22 cellular contexts compared by ENCODE assay signal in genomic region chr10:10361486-10361885, GRCh38.
DNase-seq lines count a peak whose midpoint lies in the region; ATAC-seq and TF ChIP-seq lines count a peak whose summit lies in the region.
"Had no signal": no experiment of that assay in that cellular context is flagged by ENCODE, and none has a peak within 500 bp of the region (broad histone marks: within the 10 kb centered on the region; RNA-seq: fewer than 3 reads in every experiment).

No MANE protein-coding gene starts in this region.

- H3K4me1 ChIP-seq in GM23338 (ENCODE audit: insufficient read depth): peaks cover 24% of the 10 kb centered on the region
- peaks cover 2% of the 10 kb centered on the region; the same call in 1 of the 2 replicates for H3K4me1 ChIP-seq in iPS DF 6.9 (ENCODE audit: control insufficient read depth, insufficient read depth, low read length)
- peaks cover 2 to 11% of the 10 kb centered on the region in 2 donors for H3K4me1 ChIP-seq in neuronal stem cell (ENCODE audit: control insufficient read depth in 2 of 2, insufficient read depth in 1 of 2, low read depth in 1 of 2, low read length in 2 of 2)
- H3K4me1 ChIP-seq: SJSA1 had no signal

- H3K79me2 ChIP-seq in GM23338 (replicated peaks; ENCODE audit: insufficient read depth): no peaks in the 10 kb centered on the region

- DNase-seq in GM23338 (ENCODE audit: low spot score) (peak; percentile 75), WTC11 (ENCODE audit: low spot score) (peak; percentile 20), iPS DF 6.9 (ENCODE audit: low read depth, low spot score) (peak; percentile 27), neuronal stem cell (ENCODE audit: low spot score) (no peak), COLO668 (lab: John Stamatoyannopoulos, UW; ENCODE audit: unreplicated experiment) (no peak), T-helper 2 cell (no peak), SW 1271 (lab: John Stamatoyannopoulos, UW) (no peak)
- DNase-seq: AML-193; C1 segment of cervical spinal cord; Calu3; CD8-positive, alpha-beta T cell; DMS153; GF-D8; Kasumi-1; NCI-H1048; NCI-H1417 treated with DMSO at 0.1 percent for 48 hours; NCI-H187 treated with DMSO at 0.1 percent for 48 hours; NCI-H2107; NCI-H446 treated with DMSO at 0.1 percent for 48 hours; NCI-H526 treated with DMSO at 0.1 percent for 48 hours had no signal

- no peak overlapping the region for H3K4ac ChIP-seq in neuronal stem cell (ENCODE audit: low read length)

- ATAC-seq in GM23338 (peak; percentile 97), WTC11 (peak; percentile 94)
- ATAC-seq: CD8-positive, alpha-beta T cell; Right ventricle myocardium inferior had no signal

- no peak for TF ChIP-seq CTCF in GM23338 (conservative IDR thresholded peaks at IDR 0.05; ENCODE audit: low read depth in 2 of 2)
- TF ChIP-seq CTCF in WTC11 (IDR thresholded peaks at IDR 0.05): no peak

- no peaks in the 10 kb centered on the region for H4K20me1 ChIP-seq in GM23338 (replicated peaks; ENCODE audit: insufficient read depth)

- peaks cover 27% of the 10 kb centered on the region for H3K4me1 Mint-ChIP-seq in GM23338
- peaks cover 36% of the 10 kb centered on the region for H3K4me1 Mint-ChIP-seq in WTC11

- no peak overlapping the region for H2BK5ac ChIP-seq in neuronal stem cell (ENCODE audit: low read length)

- H3K14ac ChIP-seq in neuronal stem cell (ENCODE audit: low read length): no peak overlapping the region

- no peak overlapping the region for H2BK15ac ChIP-seq in neuronal stem cell (ENCODE audit: low read length)

- CTCF ChIA-PET in WTC11 (lab: Charles Lee): no interaction called here

- no peak overlapping the region for H4K8ac ChIP-seq in neuronal stem cell (ENCODE audit: low read depth, low read length)

- H3K4me3 ChIP-seq in GM23338 (no peak overlapping the region), iPS DF 6.9 (ENCODE audit: low read length) (no peak overlapping the region), neuronal stem cell (ENCODE audit: low read length in 2 of 2) (no peak overlapping the region)
- H3K4me3 ChIP-seq: SJSA1 had no signal

- H3K27ac Mint-ChIP-seq in GM23338 (no peak overlapping the region), WTC11 (peak overlapping the region; percentile 82)
- H3K27ac Mint-ChIP-seq: CD8-positive, alpha-beta T cell had no signal

- H2AFZ ChIP-seq in GM23338 (no peak overlapping the region), neuronal stem cell (ENCODE audit: low read length) (peak overlapping the region; percentile 57)

- H3K27ac ChIP-seq in GM23338 (ENCODE audit: low read depth): peak overlapping the region; percentile 82
- no peak overlapping the region for H3K27ac ChIP-seq in iPS DF 6.9 (ENCODE audit: low read length)
- H3K27ac ChIP-seq in neuronal stem cell (replicated peaks; ENCODE audit: low read length): no peak overlapping the region
- H3K27ac ChIP-seq: SJSA1 had no signal

- H4K91ac ChIP-seq in neuronal stem cell (ENCODE audit: low read depth, low read length, poor library complexity): no peak overlapping the region

- H3K4me2 ChIP-seq in GM23338 (peak overlapping the region; percentile 48), neuronal stem cell (ENCODE audit: insufficient read depth, low read length, poor library complexity, severe bottlenecking) (no peak overlapping the region)

- H3K9me3 ChIP-seq in iPS DF 6.9 (ENCODE audit: control insufficient read depth, insufficient read depth, low read length): no peaks in the 10 kb centered on the region
- no peaks in the 10 kb centered on the region for H3K9me3 ChIP-seq in neuronal stem cell (replicated peaks in 1 of 2; ENCODE audit: control insufficient read depth in 2 of 2, insufficient read depth in 1 of 2, low read depth in 1 of 2, low read length in 2 of 2)

- H3K9me2 ChIP-seq in GM23338 (ENCODE audit: insufficient read depth): no peaks in the 10 kb centered on the region

- H3K18ac ChIP-seq in neuronal stem cell (ENCODE audit: low read length): no peak overlapping the region

- no peaks in the 10 kb centered on the region for H3K79me1 ChIP-seq in neuronal stem cell (ENCODE audit: low read depth, low read length)

- H3K27me3 Mint-ChIP-seq in GM23338 (ENCODE audit: insufficient read depth, low read depth, poor library complexity): peaks cover 3% of the 10 kb centered on the region
- H3K27me3 Mint-ChIP-seq in WTC11 (ENCODE audit: low read depth): no peaks in the 10 kb centered on the region; the same call in 1 of the 2 replicates

- H3F3A ChIP-seq in GM23338 (replicated peaks; ENCODE audit: low read depth): no peaks in the 10 kb centered on the region

- H3K9me3 Mint-ChIP-seq in GM23338 (peaks cover 8% of the 10 kb centered on the region), WTC11 (peaks cover 15% of the 10 kb centered on the region)
- H3K9me3 Mint-ChIP-seq: CD8-positive, alpha-beta T cell had no signal

- H3K9ac ChIP-seq in neuronal stem cell (ENCODE audit: low read depth, low read length, poor library complexity): no peak overlapping the region

- H3K36me3 ChIP-seq in GM23338 (ENCODE audit: insufficient read depth): no peaks in the 10 kb centered on the region
- H3K36me3 ChIP-seq in iPS DF 6.9 (ENCODE audit: control insufficient read depth, insufficient read depth, low read length): no peaks in the 10 kb centered on the region
- H3K36me3 ChIP-seq in neuronal stem cell (replicated peaks in 1 of 2; ENCODE audit: control insufficient read depth in 2 of 2, insufficient read depth in 2 of 2, low read length in 2 of 2): no peaks in the 10 kb centered on the region
- H3K36me3 ChIP-seq: SJSA1 had no signal

- POLR2A ChIA-PET in WTC11 (lab: Charles Lee): no interaction called here

- no peak overlapping the region for H3K23ac ChIP-seq in neuronal stem cell (ENCODE audit: low read depth, low read length, poor library complexity)

- peaks cover 6% of the 10 kb centered on the region; the same call in 2 of the 3 replicates for H3K36me3 Mint-ChIP-seq in GM23338 (ENCODE audit: low read depth)
- H3K36me3 Mint-ChIP-seq in WTC11: 0 out of 2 replicates have a peak, but pooled peaks cover 5% of the 10 kb centered on the region
- H3K36me3 Mint-ChIP-seq: CD8-positive, alpha-beta T cell had no signal

- no peak overlapping the region for H2AK5ac ChIP-seq in neuronal stem cell (ENCODE audit: low read depth, low read length)

- no CpG with 5 or more reads among the region's 3 CpGs for WGBS in iPS DF 6.9 (ENCODE audit: insufficient coverage, insufficient read length)
- no CpG with 5 or more reads among the region's 3 CpGs for WGBS in neuronal stem cell (ENCODE audit: extremely low coverage in 2 of 2, insufficient read length in 2 of 2, insufficient replicate concordance in 1 of 2), 2 donors

- no peak overlapping the region for H3K4me3 Mint-ChIP-seq in GM23338
- H3K4me3 Mint-ChIP-seq in WTC11: no peak overlapping the region; the same call in 1 of the 2 replicates
- H3K4me3 Mint-ChIP-seq: CD8-positive, alpha-beta T cell had no signal

- no peak overlapping the region for H2BK12ac ChIP-seq in neuronal stem cell (ENCODE audit: low read length)

- H2BK120ac ChIP-seq in neuronal stem cell (ENCODE audit: low read depth, low read length): no peak overlapping the region

- H3K27me3 ChIP-seq in GM23338 (ENCODE audit: insufficient read depth): no peaks in the 10 kb centered on the region
- no peaks in the 10 kb centered on the region for H3K27me3 ChIP-seq in iPS DF 6.9 (ENCODE audit: control insufficient read depth, insufficient read depth, low read length)
- no peaks in the 10 kb centered on the region for H3K27me3 ChIP-seq in neuronal stem cell (ENCODE audit: control insufficient read depth in 3 of 3, insufficient read depth in 3 of 3, low read depth in 1 of 3, low read length in 3 of 3)
- H3K27me3 ChIP-seq: SJSA1 had no signal

TF ChIP-seq in GM23338, 12 proteins besides CTCF, POLR2A, EP300 and RAD21:
- TF ChIP-seq EZH2 (IDR thresholded peaks at IDR 0.05; ENCODE audit: low read depth, unreplicated experiment) (no peak), NANOG (IDR thresholded peaks at IDR 0.05; ENCODE audit: borderline replicate concordance) (0 out of 2 replicates have a peak, but pooled peaks have one; percentile 27), ETS1 (IDR thresholded peaks at IDR 0.05) (no peak)

TF ChIP-seq in WTC11, 78 proteins besides CTCF, POLR2A, EP300 and RAD21 (continues in another document):
- no peak for TF ChIP-seq ZNF532 (CRISPR knock-in tag; IDR thresholded peaks at IDR 0.05; ENCODE audit: borderline replicate concordance)
- TF ChIP-seq ZNF219 (CRISPR knock-in tag; IDR thresholded peaks at IDR 0.05; ENCODE audit: borderline replicate concordance): no peak
- no peak for TF ChIP-seq MYBL2 (CRISPR knock-in tag; IDR thresholded peaks at IDR 0.05)
- TF ChIP-seq ZNF138 (CRISPR knock-in tag; conservative IDR thresholded peaks at IDR 0.05): no peak
- no peak for TF ChIP-seq RORB (CRISPR knock-in tag; IDR thresholded peaks at IDR 0.05)
- TF ChIP-seq FOXJ3 (CRISPR knock-in tag; IDR thresholded peaks at IDR 0.05; ENCODE audit: borderline replicate concordance): no peak

Comparison
In these comparisons a context has a peak if more than half of its experiments do, and no peak if none do; other contexts are left out.
1. DNase-seq: peak in GM23338 (single experiment), WTC11 (single experiment) and iPS DF 6.9 (single experiment); none in neuronal stem cell (single experiment), COLO668 (single experiment), T-helper 2 cell (0 of 5) and SW 1271 (0 of 2).